In the genomic region with DNA sequence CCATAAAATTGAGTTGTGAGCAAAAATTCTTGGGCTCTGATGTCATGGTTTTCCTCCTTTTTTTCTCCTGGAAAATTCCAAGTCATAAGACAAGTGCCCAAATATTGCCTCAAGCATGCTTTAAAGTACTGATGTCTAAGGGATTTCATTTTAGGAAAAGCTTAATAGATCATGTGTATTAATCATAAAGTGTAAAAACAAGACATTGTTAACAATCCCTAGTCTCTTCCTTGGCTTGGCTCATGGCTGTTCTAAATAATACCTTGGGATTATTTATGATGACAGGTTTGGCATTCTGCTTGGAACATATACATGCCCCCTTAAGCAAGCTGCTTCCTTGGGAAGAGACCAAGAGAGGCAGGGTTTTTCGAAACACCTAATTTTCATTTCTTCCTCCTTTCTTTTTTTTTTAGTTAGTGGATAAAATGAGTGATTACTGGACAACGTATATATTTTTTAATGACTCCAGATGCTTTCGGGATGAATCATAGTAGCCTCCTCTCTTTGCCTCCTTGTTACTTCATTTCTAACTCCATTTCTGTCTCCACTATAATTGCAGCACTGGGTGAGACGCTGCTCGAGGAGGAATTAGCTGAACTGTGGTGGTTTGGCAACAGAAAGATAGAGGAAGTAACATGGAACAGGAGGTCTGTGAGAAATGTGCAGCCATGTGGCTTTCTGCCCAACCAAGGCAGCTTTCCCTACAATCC, we compare ENCODE assay signal across 9 cellular contexts.
DNase-seq lines count a peak whose midpoint lies in the region; ATAC-seq, FAIRE-seq and TF ChIP-seq lines count a peak whose summit lies in the region.
"Had no signal": no experiment of that assay in that cellular context is flagged by ENCODE, and none has a peak within 500 bp of the region (broad histone marks: within the 10 kb centered on the region; RNA-seq: fewer than 3 reads in every experiment).

No MANE protein-coding gene starts in this region.

- TF ChIP-seq EP300 in H1 (IDR thresholded peaks at IDR 0.05; ENCODE audit: borderline replicate concordance in 1 of 2, low read depth in 2 of 2, low read length in 2 of 2), result no peak

- TF ChIP-seq CTCF in GM06990 (IDR thresholded peaks at IDR 0.05; ENCODE audit: insufficient read depth, low read length, poor library complexity, severe bottlenecking) (no peak), H1 (IDR thresholded peaks at IDR 0.05; ENCODE audit: control extremely low read depth in 1 of 3, insufficient read depth in 1 of 3, low read depth in 1 of 3, low read length in 3 of 3) (no peak), D721Med (IDR thresholded peaks at IDR 0.05; ENCODE audit: insufficient read depth, missing control alignments) (no peak)

- no peak overlapping the region for H4K5ac ChIP-seq in H1 (ENCODE audit: insufficient read length, low read depth, low read length)

- DNase-seq in GM06990 (ENCODE audit: extremely low read depth, insufficient read length) (peak; percentile 52), NCI-H226 (peak; percentile 90), H1 (ENCODE audit: low read depth in 1 of 2, low spot score in 2 of 2) (no peak), trophoblast cell (peak in 1 of 2 donors; percentile 44), SHP77 treated with DMSO at 0.1 percent for 48 hours (lab: John Stamatoyannopoulos, UW) (no peak), D721Med (ENCODE audit: insufficient read length, low spot score) (no peak)
- DNase-seq in activated naive CD8-positive, alpha-beta T cell treated with anti-CD3 and anti-CD28 coated beads for 36 hours, result no peak
- DNase-seq: activated naive CD4-positive, alpha-beta T cell treated with anti-CD3 and anti-CD28 coated beads, Interleukin-2, amount 50 U/mL, for 16 hours had no signal

- no peak overlapping the region for H3K4me3 Mint-ChIP-seq in activated naive CD8-positive, alpha-beta T cell treated with anti-CD3 and anti-CD28 coated beads for 36 hours

- H3K79me2 ChIP-seq in H1 (ENCODE audit: control insufficient read depth in 1 of 2, insufficient read depth in 2 of 2, low read length in 2 of 2) (no peaks in the 10 kb centered on the region), trophoblast cell (ENCODE audit: control insufficient read depth, insufficient read depth, low read length, poor library complexity) (no peaks in the 10 kb centered on the region)

- H2BK5ac ChIP-seq in H1 (ENCODE audit: low read depth, low read length) (no peak overlapping the region), trophoblast cell (ENCODE audit: low read depth, low read length, poor library complexity) (no peak overlapping the region)

- H4K91ac ChIP-seq in H1 (replicated peaks; ENCODE audit: insufficient read length, low read length) (no peak overlapping the region), trophoblast cell (ENCODE audit: low read depth, low read length) (no peak overlapping the region)

- no peak overlapping the region for H2BK15ac ChIP-seq in H1 (ENCODE audit: low read length)

- no peak overlapping the region for H3K4me2 ChIP-seq in H1 (ENCODE audit: insufficient read depth in 1 of 2, low read depth in 2 of 2, low read length in 2 of 2)
- H3K4me2 ChIP-seq in trophoblast cell (ENCODE audit: low read length), result no peak overlapping the region

- TF ChIP-seq POLR2A in H1 (IDR thresholded peaks at IDR 0.05; ENCODE audit: control extremely low read depth in 1 of 2, low read depth in 2 of 2, low read length in 2 of 2), result no peak

- H3K9ac ChIP-seq in H1 (replicated peaks in 1 of 4; ENCODE audit: extremely low read depth in 1 of 4, low read depth in 3 of 4, low read length in 3 of 4) (no peak overlapping the region), trophoblast cell (ENCODE audit: low read length) (no peak overlapping the region)

- H2AFZ ChIP-seq in H1 (ENCODE audit: low read length), result peak overlapping the region; percentile 26; the same call in 1 of the 2 replicates
- H2AFZ ChIP-seq in trophoblast cell (ENCODE audit: insufficient read depth, low read length, poor library complexity), result no peak overlapping the region

- no peak overlapping the region for H3K23ac ChIP-seq in H1 (ENCODE audit: insufficient read length)
- no peak overlapping the region for H3K23ac ChIP-seq in trophoblast cell (ENCODE audit: low read length)

- H3K4me3 ChIP-seq in GM06990 (replicated peaks; ENCODE audit: low read depth, low read length) (no peak overlapping the region), H1 (ENCODE audit: extremely low read depth in 1 of 4, insufficient read depth in 2 of 4, low read depth in 3 of 4, low read length in 4 of 4) (no peak overlapping the region), trophoblast cell (ENCODE audit: low read depth, low read length) (no peak overlapping the region)

- no peaks in the 10 kb centered on the region for H3K36me3 ChIP-seq in GM06990 (ENCODE audit: control insufficient read depth, insufficient read depth, low read length)
- H3K36me3 ChIP-seq in H1 (ENCODE audit: control insufficient read depth in 2 of 4, insufficient read depth in 4 of 4, low read length in 3 of 4), result no peaks in the 10 kb centered on the region
- no peaks in the 10 kb centered on the region for H3K36me3 ChIP-seq in trophoblast cell (ENCODE audit: control insufficient read depth in 1 of 2, insufficient read depth in 2 of 2, low read length in 2 of 2)

- H2BK120ac ChIP-seq in H1 (replicated peaks; ENCODE audit: low read depth, low read length) (no peak overlapping the region), trophoblast cell (ENCODE audit: insufficient read depth, low read length, poor library complexity) (no peak overlapping the region)

- H4K12ac ChIP-seq in trophoblast cell (ENCODE audit: low read depth, low read length), result no peak overlapping the region

- no peak for ATAC-seq in HG02759 (IDR thresholded peaks at IDR 0.05; ENCODE audit: unreplicated experiment)

- no peaks in the 10 kb centered on the region for H3K23me2 ChIP-seq in H1 (ENCODE audit: low read depth, low read length)

- H3K27me3 Mint-ChIP-seq in activated naive CD8-positive, alpha-beta T cell treated with anti-CD3 and anti-CD28 coated beads for 36 hours, result no peaks in the 10 kb centered on the region

- no peak overlapping the region for H3K56ac ChIP-seq in H1 (replicated peaks; ENCODE audit: insufficient read length, low read depth, low read length)

- H2AK5ac ChIP-seq in H1 (ENCODE audit: low read depth, low read length), result no peak overlapping the region
- no peak overlapping the region for H2AK5ac ChIP-seq in trophoblast cell (ENCODE audit: low read length)

- CTCF ChIA-PET in H1 (lab: Charles Lee; ENCODE audit: partially characterized antibody), result interaction anchor here (0.6 to 1.9 kb wide), 10 partner anchors 8 to 949 kb away, joined by 3 to 9 read pairs (median 4); no protein-coding TSS in a partner anchor

- H3K4ac ChIP-seq in H1 (replicated peaks; ENCODE audit: insufficient read length, low read depth, low read length), result no peak overlapping the region
- H3K4ac ChIP-seq in trophoblast cell (ENCODE audit: low read depth, low read length), result no peak overlapping the region

- peaks cover 1% of the 10 kb centered on the region for H3K36me3 Mint-ChIP-seq in activated naive CD8-positive, alpha-beta T cell treated with anti-CD3 and anti-CD28 coated beads for 36 hours

- H3K4me1 ChIP-seq in H1 (replicated peaks in 1 of 4; ENCODE audit: control insufficient read depth in 3 of 4, insufficient read depth in 4 of 4, low read length in 3 of 4) (no peaks in the 10 kb centered on the region), trophoblast cell (ENCODE audit: control insufficient read depth in 1 of 2, insufficient read depth in 2 of 2, low read length in 2 of 2) (peaks cover 0 to 8% of the 10 kb centered on the region in 2 experiments)

- TF ChIP-seq RAD21 in H1 (IDR thresholded peaks at IDR 0.05 in 1 of 2, conservative IDR thresholded peaks at IDR 0.05 in 1 of 2; ENCODE audit: low read depth in 2 of 2, low read length in 2 of 2), result no peak

- no peaks in the 10 kb centered on the region for H4K20me1 ChIP-seq in H1 (replicated peaks in 1 of 2; ENCODE audit: control insufficient read depth in 1 of 2, insufficient read depth in 2 of 2, low read length in 2 of 2)

- H2BK20ac ChIP-seq in H1 (ENCODE audit: low read length), result no peak overlapping the region

- FAIRE-seq in H1 (lab: Jason Lieb, UNC), result no peak
- no peak for FAIRE-seq in D721Med (lab: Jason Lieb, UNC)

- H3K18ac ChIP-seq in H1 (ENCODE audit: extremely low read depth, low read length), result no peak overlapping the region
- H3K18ac ChIP-seq in trophoblast cell (ENCODE audit: low read length), result no peak overlapping the region

- H4K8ac ChIP-seq in H1 (ENCODE audit: extremely low read depth, insufficient read depth, low read length) (no peak overlapping the region), trophoblast cell (ENCODE audit: low read depth, low read length) (no peak overlapping the region)

- H3K9me3 ChIP-seq in H1 (ENCODE audit: insufficient read depth in 2 of 2, low read depth in 1 of 2, low read length in 1 of 2) (no peaks in the 10 kb centered on the region), trophoblast cell (ENCODE audit: insufficient read depth, low read depth, low read length) (no peaks in the 10 kb centered on the region)

- H2BK12ac ChIP-seq in H1 (ENCODE audit: low read depth, low read length) (no peak overlapping the region), trophoblast cell (ENCODE audit: low read length) (no peak overlapping the region)

- no peaks in the 10 kb centered on the region for H3K27me3 ChIP-seq in GM06990 (replicated peaks; ENCODE audit: control insufficient read depth, insufficient read depth, low read length)
- no peaks in the 10 kb centered on the region for H3K27me3 ChIP-seq in H1 (replicated peaks in 1 of 4; ENCODE audit: control insufficient read depth in 3 of 4, extremely low read depth in 1 of 4, insufficient read depth in 3 of 4, low read length in 3 of 4)
- H3K27me3 ChIP-seq in trophoblast cell (ENCODE audit: insufficient read depth, low read length), result no peaks in the 10 kb centered on the region

- 99% methylated on average over 5 of the region's 5 CpGs; no CpG with 5 or more reads in 1 of the 2 experiments for WGBS in H1 (ENCODE audit: extremely low coverage in 1 of 2, insufficient coverage in 1 of 2, insufficient read length in 1 of 2, insufficient replicate concordance in 2 of 2, low coverage in 1 of 2, low lambda C conversion rate in 2 of 2, missing lambda C conversion rate in 1 of 2), 2 experiments
- WGBS in trophoblast cell (ENCODE audit: extremely low coverage, insufficient coverage, insufficient read length), result no CpG with 5 or more reads among the region's 5 CpGs

- peaks cover 18% of the 10 kb centered on the region for H3K4me1 Mint-ChIP-seq in activated naive CD8-positive, alpha-beta T cell treated with anti-CD3 and anti-CD28 coated beads for 36 hours

- H3K79me1 ChIP-seq in H1 (ENCODE audit: low read depth, low read length) (no peaks in the 10 kb centered on the region), trophoblast cell (ENCODE audit: low read length) (no peaks in the 10 kb centered on the region)

- H3K14ac ChIP-seq in H1 (ENCODE audit: insufficient read length) (no peak overlapping the region), trophoblast cell (ENCODE audit: low read length) (no peak overlapping the region)

- POLR2A ChIA-PET in H1 (lab: Charles Lee; ENCODE audit: partially characterized antibody), result no interaction called here

- H3K9me3 Mint-ChIP-seq in activated naive CD8-positive, alpha-beta T cell treated with anti-CD3 and anti-CD28 coated beads for 36 hours, result peaks cover 3% of the 10 kb centered on the region

- H3K27ac ChIP-seq in H1 (ENCODE audit: low read depth, low read length) (no peak overlapping the region), trophoblast cell (ENCODE audit: low read depth, low read length) (peak overlapping the region; percentile 26)

- no peak overlapping the region for H3K27ac Mint-ChIP-seq in activated naive CD8-positive, alpha-beta T cell treated with anti-CD3 and anti-CD28 coated beads for 36 hours

Comparison
In these comparisons a context has a peak if more than half of its experiments do, and no peak if none do; other contexts are left out.
1. DNase-seq: peak in GM06990 (single experiment) and NCI-H226 (single experiment); none in H1 (0 of 2), SHP77 treated with DMSO at 0.1 percent for 48 hours (single experiment), activated naive CD8-positive, alpha-beta T cell treated with anti-CD3 and anti-CD28 coated beads for 36 hours (single experiment) and D721Med (single experiment).